In the genomic region with DNA sequence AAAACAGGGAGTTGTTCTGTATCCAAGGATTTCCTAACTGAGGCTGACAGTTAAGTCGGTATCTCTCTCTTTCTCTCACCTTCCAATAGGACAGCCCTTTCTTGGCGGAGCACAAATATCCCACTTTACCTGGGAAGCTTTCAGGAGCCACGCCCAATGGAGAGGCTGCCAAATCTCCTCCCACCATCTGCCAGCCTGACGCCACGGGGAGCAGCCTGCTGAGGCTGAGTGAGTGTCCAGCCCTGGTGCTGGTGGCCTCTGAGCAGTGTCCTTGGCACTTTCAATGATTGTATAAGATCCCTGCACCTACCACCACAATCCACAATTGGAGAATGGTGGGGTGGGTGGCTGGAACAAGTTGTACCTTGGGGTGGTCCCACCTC, we compare ENCODE assay signal across 24 cellular contexts. TPM values are rescaled to one million over a fixed set of nuclear protein-coding genes. Genes with fewer than 3 reads are reported as not detected.
DNase-seq lines count a peak whose midpoint lies in the region; FAIRE-seq and TF ChIP-seq lines count a peak whose summit lies in the region.
"Had no signal": no experiment of that assay in that cellular context is flagged by ENCODE, and none has a peak within 500 bp of the region (broad histone marks: within the 10 kb centered on the region; RNA-seq: fewer than 3 reads in every experiment).

No MANE protein-coding gene starts in this region.

- H3K4me3 ChIP-seq in OCI-LY7 (ENCODE audit: low read depth, low read length, poor library complexity, severe bottlenecking) (no peak overlapping the region), kidney (ENCODE audit: low read length in 2 of 2) (no peak overlapping the region), subcutaneous abdominal adipose tissue (ENCODE audit: low read depth in 1 of 5, low read length in 5 of 5) (no peak overlapping the region)
- H3K4me3 ChIP-seq: dorsolateral prefrontal cortex, esophagus muscularis mucosa, heart left ventricle, skin epidermis had no signal

- no peak for FAIRE-seq in kidney (lab: Jason Lieb, UNC)
- FAIRE-seq: keratinocyte, urothelium cell line had no signal

- H3K27ac ChIP-seq in OCI-LY7 (ENCODE audit: low read depth, low read length, poor library complexity, severe bottlenecking) (peak overlapping the region; percentile 33), kidney (ENCODE audit: low read depth in 2 of 2, low read length in 2 of 2) (peak overlapping the region in 1 of 2 donors; percentile 76), subcutaneous abdominal adipose tissue (ENCODE audit: low read depth, low read length) (peak overlapping the region; percentile 13)
- H3K27ac ChIP-seq: parathyroid adenoma had no signal

- H3K9me3 ChIP-seq in OCI-LY7 (ENCODE audit: low read length), result no peaks in the 10 kb centered on the region
- H3K9me3 ChIP-seq in kidney (ENCODE audit: control insufficient read depth in 1 of 2, low read length in 2 of 2), result no peaks in the 10 kb centered on the region
- H3K9me3 ChIP-seq in subcutaneous abdominal adipose tissue (ENCODE audit: control insufficient read depth in 5 of 5, low read length in 5 of 5), result no peaks in the 10 kb centered on the region
- H3K9me3 ChIP-seq: esophagus muscularis mucosa, heart left ventricle had no signal

- H3K79me2 ChIP-seq in OCI-LY7 (ENCODE audit: insufficient read depth, low read depth, low read length), result no peaks in the 10 kb centered on the region
- H3K79me2 ChIP-seq: parathyroid adenoma had no signal

- peak; percentile 49 for DNase-seq in NCI-H510A treated with DMSO at 0.1 percent for 48 hours (lab: John Stamatoyannopoulos, UW)
- no peak for DNase-seq in NCI-H510A (lab: John Stamatoyannopoulos, UW)
- no peak for DNase-seq in OCI-LY7 (ENCODE audit: low spot score)
- peak; percentile 57 for DNase-seq in kidney
- DNase-seq in activated CD4-positive, CD25-positive, alpha-beta regulatory T cell treated with anti-CD3 and anti-CD28 coated beads, Interleukin-2, amount 50 U/mL, for 72 hours, result no peak
- DNase-seq in KG1 (lab: John Stamatoyannopoulos, UW), result no peak
- no peak for DNase-seq in OCI-M1 (lab: John Stamatoyannopoulos, UW)
- DNase-seq: ACHN; activated CD4-positive, alpha-beta T cell treated with anti-CD3 and anti-CD28 coated beads for 1 hour; activated naive CD4-positive, alpha-beta T cell treated with Interleukin-2 at 50 U/mL for 16 hours; CD4-positive, alpha-beta T cell; heart left ventricle; HFFc6; KBM-7; NCI-H1694; NCI-H774; SHP77 had no signal

- no peak for TF ChIP-seq CTCF in OCI-LY7 (conservative IDR thresholded peaks at IDR 0.05; ENCODE audit: low read length)
- no peak for TF ChIP-seq CTCF in kidney (IDR thresholded peaks at IDR 0.05; ENCODE audit: borderline replicate concordance, extremely low read depth, insufficient read depth)

- no peak overlapping the region for H3K9ac ChIP-seq in kidney (ENCODE audit: low read length in 2 of 2)
- H3K9ac ChIP-seq in subcutaneous abdominal adipose tissue (ENCODE audit: low read length in 5 of 5), result no peak overlapping the region
- H3K9ac ChIP-seq: parathyroid adenoma had no signal

- no peaks in the 10 kb centered on the region for H3K27me3 ChIP-seq in subcutaneous abdominal adipose tissue (ENCODE audit: control insufficient read depth in 5 of 5, insufficient read depth in 4 of 5, low read length in 5 of 5)
- H3K27me3 ChIP-seq: dorsolateral prefrontal cortex, esophagus muscularis mucosa, heart left ventricle had no signal

- intact Hi-C loops in OCI-LY7 (cut with micrococcal nuclease; ENCODE audit: unreplicated experiment) (no loop called here), kidney (cut with DNase I) (no loop called here)

- no peaks in the 10 kb centered on the region for H4K20me1 ChIP-seq in OCI-LY7 (ENCODE audit: insufficient read depth, low read length)

- peaks cover 99% of the 10 kb centered on the region for H3K36me3 ChIP-seq in OCI-LY7 (ENCODE audit: insufficient read depth, low read length)
- H3K36me3 ChIP-seq in kidney (ENCODE audit: control insufficient read depth in 1 of 2, insufficient read depth in 2 of 2, low read length in 2 of 2), result peaks cover 22 to 44% of the 10 kb centered on the region in 2 donors
- H3K36me3 ChIP-seq in subcutaneous abdominal adipose tissue (ENCODE audit: control insufficient read depth in 5 of 5, insufficient read depth in 5 of 5, low read length in 5 of 5), result peaks cover 25 to 73% (median 48%) of the 10 kb centered on the region in 5 donors

- H3K9me2 ChIP-seq in OCI-LY7 (ENCODE audit: insufficient read depth, low read length), result no peaks in the 10 kb centered on the region

- H3K4me1 ChIP-seq in OCI-LY7 (ENCODE audit: insufficient read depth, low read length, poor library complexity, severe bottlenecking) (peaks cover 23% of the 10 kb centered on the region), kidney (ENCODE audit: control insufficient read depth in 1 of 2, insufficient read depth in 1 of 2, low read depth in 1 of 2, low read length in 2 of 2) (peaks cover 9 to 25% of the 10 kb centered on the region in 2 donors), subcutaneous abdominal adipose tissue (ENCODE audit: control insufficient read depth in 5 of 5, insufficient read depth in 5 of 5, low read length in 5 of 5) (peaks cover 0 to 24% (median 18%) of the 10 kb centered on the region in 5 donors)

- CTCF ChIA-PET in OCI-LY7 (lab: Charles Lee; ENCODE audit: unreplicated experiment), result interaction anchor here (0.6 kb wide), 1 partner anchor 127 kb away, joined by 3 read pairs; no protein-coding TSS in a partner anchor

- BruUV-seq in OCI-LY7 (replicated peaks; lab: Mats Ljungman, UMichigan), result no TSS peak

- H2AFZ ChIP-seq in OCI-LY7 (ENCODE audit: low read length), result no peak overlapping the region
- H2AFZ ChIP-seq: parathyroid adenoma had no signal

- H3K4me2 ChIP-seq in OCI-LY7 (ENCODE audit: low read length), result no peak overlapping the region

- POLR2A ChIA-PET in OCI-LY7 (lab: Charles Lee), result interaction anchor here (1.2 kb wide), 2 partner anchors 9 to 130 kb away, joined by 3 read pairs; no protein-coding TSS in a partner anchor

RNA-seq across cellular contexts. Expression of a gene that starts 33.7 kb away (rescaled TPM):
- not detected in 2 replicates for total RNA-seq in OCI-LY7 (2014; rRNA removed; shearing (Covaris generic))
- total RNA-seq in OCI-LY7 (2022), result not detected in 2 replicates
- 8.7 TPM for total RNA-seq in kidney
- polyA plus RNA-seq in kidney (ENCODE audit: insufficient read depth, low read depth, low replicate concordance), result 8.2 TPM
- total RNA-seq: CD4-positive, alpha-beta T cell had no signal

Comparison
In these comparisons a context has a peak if more than half of its experiments do, and no peak if none do; other contexts are left out.
1. DNase-seq: peak in NCI-H510A treated with DMSO at 0.1 percent for 48 hours (single experiment) and kidney (single experiment); none in NCI-H510A (single experiment), OCI-LY7 (single experiment), activated CD4-positive, CD25-positive, alpha-beta regulatory T cell treated with anti-CD3 and anti-CD28 coated beads, Interleukin-2, amount 50 U/mL, for 72 hours (single experiment), KG1 (single experiment) and OCI-M1 (single experiment).